ENCODE assay signal across 8 cellular contexts in the genomic region with DNA sequence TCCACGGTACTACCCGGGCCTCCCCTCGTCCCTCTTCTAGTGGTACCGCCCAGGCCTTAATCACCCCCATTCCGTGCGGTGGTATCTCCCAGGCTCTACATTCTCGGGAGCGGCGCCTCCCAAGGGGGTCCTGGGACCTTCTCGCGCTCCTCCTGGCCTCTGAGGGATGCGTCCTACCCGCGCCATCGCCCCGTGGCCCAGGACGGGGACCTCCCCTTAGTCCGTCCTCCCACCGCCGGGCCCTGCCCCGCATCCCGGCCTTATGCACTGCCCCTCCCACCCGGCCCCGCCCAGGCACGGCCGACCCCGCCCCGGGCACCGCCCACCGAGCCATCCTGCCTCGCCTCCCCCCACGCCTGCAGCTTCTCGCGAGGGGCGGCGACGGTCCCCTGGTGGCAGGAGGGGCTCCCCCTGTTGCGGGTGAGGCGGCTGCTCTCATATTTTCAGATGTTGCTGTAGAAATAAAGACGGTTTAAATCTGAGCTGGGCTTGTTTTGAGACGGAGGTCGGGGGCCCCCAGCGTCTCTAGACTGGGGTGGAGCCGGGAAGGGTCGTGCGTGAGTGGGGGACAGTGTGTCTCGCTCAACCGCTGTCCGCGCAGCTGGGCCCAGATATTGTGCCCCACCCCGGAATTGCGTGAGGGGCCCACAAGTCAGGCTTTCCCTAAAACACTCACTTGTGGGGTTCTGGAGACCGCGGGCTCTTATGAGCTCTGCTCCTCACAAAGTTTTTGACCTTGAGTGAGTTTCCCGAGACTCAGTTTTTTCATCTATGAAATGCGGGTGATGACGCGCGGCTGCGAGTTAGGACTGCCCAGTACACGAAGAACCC. TPM values are rescaled to one million over a fixed set of nuclear protein-coding genes. Genes with fewer than 3 reads are reported as not detected.
DNase-seq lines count a peak whose midpoint lies in the region; ATAC-seq, FAIRE-seq and TF ChIP-seq lines count a peak whose summit lies in the region.

No MANE protein-coding gene starts in this region.

- DNase-seq in GM12891 (ENCODE audit: insufficient read length, low spot score) (peak; percentile 91), NCI-H146 treated with DMSO at 0.1 percent for 48 hours (lab: John Stamatoyannopoulos, UW; ENCODE audit: unreplicated experiment) (peak; percentile 44), WERI-Rb-1 (peak; percentile 87), breast epithelium (ENCODE audit: low spot score in 2 of 2) (peak; percentile 85 to 90), iPS-NIHi7 (ENCODE audit: extremely low spot score) (peak; percentile 86), small intestine (peak; percentile 82), NCI-H446 treated with DMSO at 0.1 percent for 48 hours (lab: John Stamatoyannopoulos, UW) (no peak)

- no peaks in the 10 kb centered on the region for H3K9me3 ChIP-seq in WERI-Rb-1 (ENCODE audit: severe bottlenecking)
- H3K9me3 ChIP-seq in breast epithelium, result no peaks in the 10 kb centered on the region
- H3K9me3 ChIP-seq in small intestine (ENCODE audit: control insufficient read depth, low read depth), result no peaks in the 10 kb centered on the region

- peaks cover 60% of the 10 kb centered on the region for H3K36me3 ChIP-seq in WERI-Rb-1
- peaks cover 4% of the 10 kb centered on the region for H3K36me3 ChIP-seq in breast epithelium
- peaks cover 3 to 7% of the 10 kb centered on the region in 2 donors for H3K36me3 ChIP-seq in small intestine (ENCODE audit: control insufficient read depth in 2 of 2, insufficient read depth in 2 of 2, low read length in 2 of 2)

- H3K4me3 ChIP-seq in WERI-Rb-1 (ENCODE audit: low read depth, low read length) (peak overlapping the region; percentile 70), breast epithelium (peak overlapping the region; percentile 85 to 94 (median 88)), small intestine (ENCODE audit: low read depth in 1 of 2, low read length in 2 of 2) (peak overlapping the region; percentile 37 to 61)

- TF ChIP-seq CTCF in WERI-Rb-1 (IDR thresholded peaks at IDR 0.05; ENCODE audit: low read depth, low read length), result no peak
- TF ChIP-seq CTCF in breast epithelium (IDR thresholded peaks at IDR 0.05), result peak in 1 of 3 donors; percentile 9

- 1 to 2% (median 1%) methylated on average over 51 to 61 of the region's 61 CpGs for WGBS in small intestine, 3 donors

- peak; percentile 3; the same call in 1 of the 2 replicates for TF ChIP-seq POLR2A in GM12891 (IDR thresholded peaks at IDR 0.05; ENCODE audit: low read depth, low read length)
- TF ChIP-seq POLR2A in breast epithelium (IDR thresholded peaks at IDR 0.05), result no peak

- ATAC-seq in HG02610 (IDR thresholded peaks at IDR 0.05; ENCODE audit: unreplicated experiment), result peak; percentile 29

- peaks cover 3 to 16% of the 10 kb centered on the region in 2 donors for H3K4me1 ChIP-seq in breast epithelium
- no peaks in the 10 kb centered on the region for H3K4me1 ChIP-seq in small intestine (ENCODE audit: control insufficient read depth in 2 of 2, insufficient read depth in 1 of 2, low read depth in 1 of 2, low read length in 1 of 2)

- peak; percentile 83 for FAIRE-seq in GM12891 (lab: Jason Lieb, UNC)
- FAIRE-seq in small intestine (lab: Jason Lieb, UNC), result no peak

- no peaks in the 10 kb centered on the region for H3K27me3 ChIP-seq in WERI-Rb-1 (ENCODE audit: insufficient read depth, low read depth, severe bottlenecking)
- H3K27me3 ChIP-seq in breast epithelium, result no peaks in the 10 kb centered on the region
- no peaks in the 10 kb centered on the region for H3K27me3 ChIP-seq in small intestine (ENCODE audit: control insufficient read depth in 2 of 2, insufficient read depth in 2 of 2, low read length in 2 of 2)

- H3K27ac ChIP-seq in WERI-Rb-1, result peak overlapping the region; percentile 98
- H3K27ac ChIP-seq in breast epithelium, result peak overlapping the region; percentile 97 to 98
- H3K27ac ChIP-seq in small intestine (ENCODE audit: low read depth in 1 of 2, low read length in 1 of 2), result peak overlapping the region; percentile 78 to 94

- intact Hi-C loops in breast epithelium (cut with DNase I; ENCODE audit: low total_unique reads), result no loop called here

TF ChIP-seq in GM12891, 5 proteins besides CTCF, POLR2A, EP300 and RAD21:
- TF ChIP-seq POLR2AphosphoS5 (IDR thresholded peaks at IDR 0.05; ENCODE audit: low read depth, low read length) (no peak), PAX5 (IDR thresholded peaks at IDR 0.05; ENCODE audit: insufficient read depth, low read length, severe bottlenecking) (no peak), POU2F2 (IDR thresholded peaks at IDR 0.05; ENCODE audit: low read depth, low read length) (no peak), TAF1 (IDR thresholded peaks at IDR 0.05; ENCODE audit: low read depth, low read length) (no peak), SPI1 (IDR thresholded peaks at IDR 0.05; ENCODE audit: low read depth, low read length) (no peak)
TF ChIP-seq in GM12891: peak in this region for 0.

RNA-seq across cellular contexts. Expression of a gene that starts 0.8 kb away (rescaled TPM):
- polyA plus RNA-seq in GM12891 (2012; ENCODE audit: low read depth, missing spikeins), result 94.6 TPM
- 10 to 100 TPM; 87.2 to 99.4 (median 98.2) TPM for total RNA-seq in breast epithelium
- polyA plus RNA-seq in small intestine, result 100 to 1,000 TPM; 176 to 205 (median 182) TPM

RNA-seq across cellular contexts. Expression of a gene that starts 10.1 kb away (rescaled TPM):
- 13.8 TPM for polyA plus RNA-seq in GM12891 (2012; ENCODE audit: low read depth, missing spikeins)
- total RNA-seq in breast epithelium, result 10 to 100 TPM; 13.2 to 15.4 (median 14.1) TPM
- polyA plus RNA-seq in small intestine, result 10 to 100 TPM in 1 of 3 donors, 1 to 10 TPM in 2; 8.4 to 19.3 (median 9.8) TPM

RNA-seq across cellular contexts. Expression of a gene that starts 10.4 kb away (rescaled TPM):
- 1.4 TPM for polyA plus RNA-seq in GM12891 (2012; ENCODE audit: low read depth, missing spikeins)
- under 1 TPM in 1 of 3 donors, not detected in 2; 0.48 TPM for total RNA-seq in breast epithelium
- polyA plus RNA-seq in small intestine, result 1 to 10 TPM in 1 of 3 donors, under 1 TPM in 2; 0.81 to 1.1 (median 0.89) TPM

RNA-seq across cellular contexts. Expression of a gene that starts 21.3 kb away (rescaled TPM):
- polyA plus RNA-seq in GM12891 (2012; ENCODE audit: low read depth, missing spikeins), result 58.0 TPM
- 10 to 100 TPM; 56.8 to 61.4 (median 57.7) TPM for total RNA-seq in breast epithelium
- 100 to 1,000 TPM; 127 to 144 (median 143) TPM for polyA plus RNA-seq in small intestine

RNA-seq across cellular contexts. Expression of a gene that starts 24.1 kb away (rescaled TPM):
- polyA plus RNA-seq in GM12891 (2012; ENCODE audit: low read depth, missing spikeins), result 0.18 TPM
- 1 to 10 TPM in 1 of 3 donors, under 1 TPM in 2; 0.16 to 1.6 (median 0.33) TPM for total RNA-seq in breast epithelium
- polyA plus RNA-seq in small intestine, result under 1 TPM in 2 of 3 donors, not detected in 1; 0.54 to 0.91 TPM
